19 cellular contexts compared by ENCODE assay signal in genomic region chr1:155196893-155197638, GRCh38. TPM values are rescaled to one million over a fixed set of nuclear protein-coding genes. Genes with fewer than 3 reads are reported as not detected.
DNase-seq lines count a peak whose midpoint lies in the region; ATAC-seq, FAIRE-seq and TF ChIP-seq lines count a peak whose summit lies in the region.
"Had no signal": no experiment of that assay in that cellular context is flagged by ENCODE, and none has a peak within 500 bp of the region (broad histone marks: within the 10 kb centered on the region; RNA-seq: fewer than 3 reads in every experiment).

No MANE protein-coding gene starts in this region.

- H2AK5ac ChIP-seq in H1 (ENCODE audit: low read depth, low read length): peak overlapping the region; percentile 100

- peak overlapping the region; percentile 57 for H3K4me3 Mint-ChIP-seq in natural killer cell treated with Interleukin-12 subunit alpha and Interleukin-12 subunit beta and Interleukin-15 and Interleukin-18, amount 100 ng/mL, for 72 hours
- H3K4me3 Mint-ChIP-seq in natural killer cell: no peak overlapping the region

- no peaks in the 10 kb centered on the region; a peak in 1 of 7 replicates for H3K27me3 ChIP-seq in H1 (replicated peaks in 1 of 4; ENCODE audit: control insufficient read depth in 3 of 4, extremely low read depth in 1 of 4, insufficient read depth in 3 of 4, low read length in 3 of 4)
- H3K27me3 ChIP-seq: brain microvascular endothelial cell, stomach had no signal

- no peaks in the 10 kb centered on the region for H3K27me3 Mint-ChIP-seq in natural killer cell treated with Interleukin-12 subunit alpha and Interleukin-12 subunit beta and Interleukin-15 and Interleukin-18, amount 100 ng/mL, for 72 hours
- H3K27me3 Mint-ChIP-seq in natural killer cell (ENCODE audit: low read depth in 2 of 2): peaks cover 0 to 16% of the 10 kb centered on the region in 2 donors
- H3K27me3 Mint-ChIP-seq: naive thymus-derived CD4-positive, alpha-beta T cell had no signal

- CTCF ChIA-PET in H1 (lab: Charles Lee; ENCODE audit: partially characterized antibody): interaction anchor here (0.6 to 2.5 kb wide), 4 partner anchors 8 to 28 kb away, joined by 3 to 20 read pairs (median 3); partner anchors contain the start of gene THBS3

- peaks cover 26 to 28% of the 10 kb centered on the region in 2 donors for H3K4me1 Mint-ChIP-seq in natural killer cell treated with Interleukin-12 subunit alpha and Interleukin-12 subunit beta and Interleukin-15 and Interleukin-18, amount 100 ng/mL, for 72 hours (ENCODE audit: low read depth in 2 of 2)
- H3K4me1 Mint-ChIP-seq in natural killer cell: peaks cover 15 to 31% of the 10 kb centered on the region in 2 donors

- TF ChIP-seq POLR2A in H1 (IDR thresholded peaks at IDR 0.05; ENCODE audit: control extremely low read depth in 1 of 2, low read depth in 2 of 2, low read length in 2 of 2): peak in 1 of 2 experiments; percentile 48; a peak in 1 of 3 replicates

- peak overlapping the region; percentile 100 for H2BK20ac ChIP-seq in H1 (ENCODE audit: low read length)

- POLR2A ChIA-PET in H1 (lab: Charles Lee; ENCODE audit: partially characterized antibody): interaction anchor here (0.6 to 19.4 kb wide), 8 partner anchors 10 to 180 kb away, joined by 3 to 512 read pairs (median 3); partner anchors contain the start of genes KRTCAP2, MTX1, SCAMP3 and THBS3

- H3K23me2 ChIP-seq in H1 (ENCODE audit: low read depth, low read length): peaks cover 24% of the 10 kb centered on the region

- H3K18ac ChIP-seq in H1 (ENCODE audit: extremely low read depth, low read length): peak overlapping the region; percentile 91

- H3K23ac ChIP-seq in H1 (ENCODE audit: insufficient read length): no peak overlapping the region

- H3K27ac ChIP-seq in H1 (ENCODE audit: low read depth, low read length): peak overlapping the region; percentile 90
- peak overlapping the region; percentile 57 for H3K27ac ChIP-seq in mesodermal cell (ENCODE audit: low read depth, low read length, severe bottlenecking)
- H3K27ac ChIP-seq: brain microvascular endothelial cell, VCaP had no signal

- peaks cover 6 to 34% of the 10 kb centered on the region in 2 experiments; a peak in 3 of 4 replicates for H3K79me2 ChIP-seq in H1 (ENCODE audit: control insufficient read depth in 1 of 2, insufficient read depth in 2 of 2, low read length in 2 of 2)

- TF ChIP-seq RAD21 in H1 (IDR thresholded peaks at IDR 0.05 in 1 of 2, conservative IDR thresholded peaks at IDR 0.05 in 1 of 2; ENCODE audit: low read depth in 2 of 2, low read length in 2 of 2): no peak

- peak overlapping the region; percentile 45 for H4K91ac ChIP-seq in H1 (replicated peaks; ENCODE audit: insufficient read length, low read length)

- H2BK12ac ChIP-seq in H1 (ENCODE audit: low read depth, low read length): peak overlapping the region; percentile 100

- H3K9me3 ChIP-seq in H1 (ENCODE audit: insufficient read depth in 2 of 2, low read depth in 1 of 2, low read length in 1 of 2) (no peaks in the 10 kb centered on the region), mesodermal cell (ENCODE audit: control insufficient read depth, low read length) (no peaks in the 10 kb centered on the region)
- H3K9me3 ChIP-seq: SK-N-SH, stomach had no signal

- FAIRE-seq in H1 (lab: Jason Lieb, UNC): no peak
- FAIRE-seq: D721Med, frontal cortex had no signal

- TF ChIP-seq EP300 in H1 (IDR thresholded peaks at IDR 0.05; ENCODE audit: borderline replicate concordance in 1 of 2, low read depth in 2 of 2, low read length in 2 of 2): no peak

- no peaks in the 10 kb centered on the region for H3K9me3 Mint-ChIP-seq in natural killer cell treated with Interleukin-12 subunit alpha and Interleukin-12 subunit beta and Interleukin-15 and Interleukin-18, amount 100 ng/mL, for 72 hours
- no peaks in the 10 kb centered on the region for H3K9me3 Mint-ChIP-seq in natural killer cell

- H4K5ac ChIP-seq in H1 (ENCODE audit: insufficient read length, low read depth, low read length): peak overlapping the region; percentile 60

- peak overlapping the region; percentile 98 for H2BK120ac ChIP-seq in H1 (replicated peaks; ENCODE audit: low read depth, low read length)

- 82% methylated on average over 20 of the region's 20 CpGs; no CpG with 5 or more reads in 1 of the 2 experiments for WGBS in H1 (ENCODE audit: extremely low coverage in 1 of 2, insufficient coverage in 1 of 2, insufficient read length in 1 of 2, insufficient replicate concordance in 2 of 2, low coverage in 1 of 2, low lambda C conversion rate in 2 of 2, missing lambda C conversion rate in 1 of 2), 2 experiments
- 85 to 86% methylated on average over 19 of the region's 20 CpGs for WGBS in mesodermal cell (ENCODE audit: insufficient coverage in 2 of 2), 2 experiments

- H3K4me3 ChIP-seq in H1 (ENCODE audit: extremely low read depth in 1 of 4, insufficient read depth in 2 of 4, low read depth in 3 of 4, low read length in 4 of 4) (peak overlapping the region; percentile 94 to 98 (median 96)), mesodermal cell (ENCODE audit: extremely low read depth, insufficient read depth, low read length, poor library complexity, severe bottlenecking) (no peak overlapping the region)
- H3K4me3 ChIP-seq: stomach had no signal

- TF ChIP-seq CTCF in natural killer cell (IDR thresholded peaks at IDR 0.05) (no peak), H1 (IDR thresholded peaks at IDR 0.05; ENCODE audit: control extremely low read depth in 1 of 3, insufficient read depth in 1 of 3, low read depth in 1 of 3, low read length in 3 of 3) (no peak)

- peak overlapping the region; percentile 78; the same call in 1 of the 2 replicates for H4K8ac ChIP-seq in H1 (ENCODE audit: extremely low read depth, insufficient read depth, low read length)

- H2AFZ ChIP-seq in H1 (ENCODE audit: low read length): no peak overlapping the region

- peak overlapping the region; percentile 93 to 95 for H3K4me2 ChIP-seq in H1 (ENCODE audit: insufficient read depth in 1 of 2, low read depth in 2 of 2, low read length in 2 of 2)

- no peak overlapping the region for H3K14ac ChIP-seq in H1 (ENCODE audit: insufficient read length)

- peak overlapping the region in 3 of 4 experiments; percentile 72 to 85 (median 77); a peak in 6 of 7 replicates for H3K9ac ChIP-seq in H1 (replicated peaks in 1 of 4; ENCODE audit: extremely low read depth in 1 of 4, low read depth in 3 of 4, low read length in 3 of 4)
- H3K9ac ChIP-seq: SK-N-SH had no signal

- peak overlapping the region; percentile 94 for H3K4ac ChIP-seq in H1 (replicated peaks; ENCODE audit: insufficient read length, low read depth, low read length)

- ATAC-seq in natural killer cell treated with Interleukin-12 subunit alpha and Interleukin-12 subunit beta and Interleukin-15 and Interleukin-18, amount 100 ng/mL, for 72 hours: no peak
- ATAC-seq in natural killer cell: no peak
- ATAC-seq in HG02885 (IDR thresholded peaks at IDR 0.05; ENCODE audit: poor library complexity, unreplicated experiment): no peak
- ATAC-seq: left colon; naive thymus-derived CD4-positive, alpha-beta T cell had no signal

- H3K36me3 ChIP-seq in H1 (ENCODE audit: control insufficient read depth in 2 of 4, insufficient read depth in 4 of 4, low read length in 3 of 4): peaks cover 41 to 58% (median 50%) of the 10 kb centered on the region in 4 experiments
- H3K36me3 ChIP-seq in mesodermal cell (ENCODE audit: control insufficient read depth, insufficient read depth, low read length): peaks cover 52% of the 10 kb centered on the region

- peaks cover 15 to 44% of the 10 kb centered on the region in 2 experiments for H4K20me1 ChIP-seq in H1 (replicated peaks in 1 of 2; ENCODE audit: control insufficient read depth in 1 of 2, insufficient read depth in 2 of 2, low read length in 2 of 2)

- H3K27ac Mint-ChIP-seq in natural killer cell treated with Interleukin-12 subunit alpha and Interleukin-12 subunit beta and Interleukin-15 and Interleukin-18, amount 100 ng/mL, for 72 hours: no peak overlapping the region
- H3K27ac Mint-ChIP-seq in natural killer cell: peak overlapping the region in 1 of 2 donors; percentile 97

- H2BK15ac ChIP-seq in H1 (ENCODE audit: low read length): peak overlapping the region; percentile 74

- H3K4me1 ChIP-seq in H1 (replicated peaks in 1 of 4; ENCODE audit: control insufficient read depth in 3 of 4, insufficient read depth in 4 of 4, low read length in 3 of 4): peaks cover 8 to 31% (median 25%) of the 10 kb centered on the region in 4 experiments
- H3K4me1 ChIP-seq in mesodermal cell (ENCODE audit: control insufficient read depth, insufficient read depth, low read length, poor library complexity, severe bottlenecking): peaks cover 22% of the 10 kb centered on the region

- no peak for DNase-seq in natural killer cell treated with Interleukin-12 subunit alpha and Interleukin-12 subunit beta and Interleukin-15 and Interleukin-18, amount 100 ng/mL, for 72 hours (ENCODE audit: low spot score)
- DNase-seq in natural killer cell: no peak
- DNase-seq in H1 (ENCODE audit: low read depth in 1 of 2, low spot score in 2 of 2): no peak
- DNase-seq in NCI-H187 (lab: John Stamatoyannopoulos, UW): no peak
- no peak for DNase-seq in effector CD4-positive, alpha-beta T cell
- DNase-seq in cerebellum (ENCODE audit: low spot score): no peak
- DNase-seq: brain microvascular endothelial cell; left colon; naive thymus-derived CD4-positive, alpha-beta T cell; NCI-H1417 treated with DMSO at 0.1 percent for 48 hours; NCI-H345; OCI-M1; SK-N-SH; stomach had no signal

- no peaks in the 10 kb centered on the region for H3K36me3 Mint-ChIP-seq in natural killer cell treated with Interleukin-12 subunit alpha and Interleukin-12 subunit beta and Interleukin-15 and Interleukin-18, amount 100 ng/mL, for 72 hours
- no peaks in the 10 kb centered on the region for H3K36me3 Mint-ChIP-seq in natural killer cell

- H3K79me1 ChIP-seq in H1 (ENCODE audit: low read depth, low read length): peaks cover 22% of the 10 kb centered on the region

- H3K56ac ChIP-seq in H1 (replicated peaks; ENCODE audit: insufficient read length, low read depth, low read length): peak overlapping the region; percentile 8

- H2BK5ac ChIP-seq in H1 (ENCODE audit: low read depth, low read length): peak overlapping the region; percentile 99

- intact Hi-C loops in natural killer cell (cut with micrococcal nuclease): no loop called here

RNA-seq across cellular contexts. Expression of gene THBS3, which starts 10.6 kb away (rescaled TPM):
- 1 to 10 TPM; 4.1 to 9.4 TPM for total RNA-seq in natural killer cell treated with Interleukin-12 subunit alpha and Interleukin-12 subunit beta and Interleukin-15 and Interleukin-18, amount 100 ng/mL, for 72 hours
- total RNA-seq in natural killer cell (10 to 100 TPM; 16.2 to 19.4 (median 18.6) TPM), cerebellum (9.8 TPM)
- 2.6 and 3.0 TPM in 2 replicates for total RNA-seq in H1 (2021; fragmentation: NEBNext Ultra II Directional; extraction: Animal tissue kit (Norgen Biotek cat#: 25700))
- 3.5 and 5.0 TPM in 2 replicates for polyA plus RNA-seq in H1 (2011; rRNA removed)
- 4.2 TPM for polyA plus RNA-seq in H1 (2011; cell fraction: cytosol; rRNA removed)
- polyA plus RNA-seq in H1 (2011; cell fraction: nucleus; rRNA removed): 19.8 TPM
- polyA plus RNA-seq in H1 (2012, experiment 1 of 2): 8.5 to 12.1 TPM (median 11.0 TPM) in 4 replicates
- polyA plus RNA-seq in H1 (2012, experiment 2 of 2): 4.6 TPM
- 3.6 TPM for polyA plus RNA-seq in H1 (2013, experiment 1 of 2)
- polyA plus RNA-seq in H1 (2013, experiment 2 of 2): 3.4 TPM
- 5.1 and 6.1 TPM in 2 replicates for polyA minus RNA-seq in H1 (2011; rRNA and poly(A)+ RNA removed)
- 2.2 TPM for polyA minus RNA-seq in H1 (2011; cell fraction: cytosol; rRNA and poly(A)+ RNA removed)
- 9.2 TPM for polyA minus RNA-seq in H1 (2011; cell fraction: nucleus; rRNA and poly(A)+ RNA removed)
- 67.3 TPM for polyA plus RNA-seq in mesodermal cell (2013, experiment 1 of 2)
- polyA plus RNA-seq in mesodermal cell (2013, experiment 2 of 2): 66.0 TPM

RNA-seq across cellular contexts. Expression of gene MTX1, which starts 11.4 kb away (rescaled TPM):
- total RNA-seq in natural killer cell treated with Interleukin-12 subunit alpha and Interleukin-12 subunit beta and Interleukin-15 and Interleukin-18, amount 100 ng/mL, for 72 hours: 10 to 100 TPM; 42.6 to 53.0 TPM
- 10 to 100 TPM; 22.3 to 28.5 (median 27.9) TPM for total RNA-seq in natural killer cell
- 47.9 and 55.0 TPM in 2 replicates for total RNA-seq in H1 (2021; fragmentation: NEBNext Ultra II Directional; extraction: Animal tissue kit (Norgen Biotek cat#: 25700))
- polyA plus RNA-seq in H1 (2011; rRNA removed): 131 and 161 TPM in 2 replicates
- polyA plus RNA-seq in H1 (2011; cell fraction: cytosol; rRNA removed): 108 TPM
- polyA plus RNA-seq in H1 (2011; cell fraction: nucleus; rRNA removed): 98.3 TPM
- 52.9 to 74.3 TPM (median 71.2 TPM) in 4 replicates for polyA plus RNA-seq in H1 (2012, experiment 1 of 2)
- polyA plus RNA-seq in H1 (2012, experiment 2 of 2): 106 TPM
- polyA plus RNA-seq in H1 (2013, experiment 1 of 2): 37.2 TPM
- 36.4 TPM for polyA plus RNA-seq in H1 (2013, experiment 2 of 2)
- polyA minus RNA-seq in H1 (2011; rRNA and poly(A)+ RNA removed): 39.0 and 48.9 TPM in 2 replicates
- polyA minus RNA-seq in H1 (2011; cell fraction: cytosol; rRNA and poly(A)+ RNA removed): 31.5 TPM
- polyA minus RNA-seq in H1 (2011; cell fraction: nucleus; rRNA and poly(A)+ RNA removed): 29.7 TPM
- polyA plus RNA-seq in mesodermal cell (2013, experiment 1 of 2): 56.6 TPM
- 41.7 TPM for polyA plus RNA-seq in mesodermal cell (2013, experiment 2 of 2)
- total RNA-seq in cerebellum: 9.3 TPM

RNA-seq across cellular contexts. Expression of gene TRIM46, which starts 23.4 kb away (rescaled TPM):
- total RNA-seq in natural killer cell treated with Interleukin-12 subunit alpha and Interleukin-12 subunit beta and Interleukin-15 and Interleukin-18, amount 100 ng/mL, for 72 hours: 1 to 10 TPM; 3.6 to 9.3 TPM
- total RNA-seq in natural killer cell: 1 to 10 TPM in 2 of 3 donors, under 1 TPM in 1; 0.94 to 4.9 (median 2.5) TPM
- 15.0 and 15.5 TPM in 2 replicates for total RNA-seq in H1 (2021; fragmentation: NEBNext Ultra II Directional; extraction: Animal tissue kit (Norgen Biotek cat#: 25700))
- polyA plus RNA-seq in H1 (2011; rRNA removed): 21.6 and 34.7 TPM in 2 replicates
- polyA plus RNA-seq in H1 (2011; cell fraction: cytosol; rRNA removed): 29.4 TPM
- polyA plus RNA-seq in H1 (2011; cell fraction: nucleus; rRNA removed): 94.4 TPM
- 18.2 to 22.5 TPM (median 20.8 TPM) in 4 replicates for polyA plus RNA-seq in H1 (2012, experiment 1 of 2)
- 12.6 TPM for polyA plus RNA-seq in H1 (2012, experiment 2 of 2)
- 11.7 TPM for polyA plus RNA-seq in H1 (2013, experiment 1 of 2)
- polyA plus RNA-seq in H1 (2013, experiment 2 of 2): 9.4 TPM
- polyA minus RNA-seq in H1 (2011; rRNA and poly(A)+ RNA removed): 11.4 and 11.5 TPM in 2 replicates
- polyA minus RNA-seq in H1 (2011; cell fraction: cytosol; rRNA and poly(A)+ RNA removed): 13.7 TPM
- polyA minus RNA-seq in H1 (2011; cell fraction: nucleus; rRNA and poly(A)+ RNA removed): 28.4 TPM
- polyA plus RNA-seq in mesodermal cell (2013, experiment 1 of 2): 9.1 TPM
- 6.5 TPM for polyA plus RNA-seq in mesodermal cell (2013, experiment 2 of 2)
- 16.7 TPM for total RNA-seq in cerebellum

RNA-seq across cellular contexts. Expression of gene KRTCAP2, which starts 24.0 kb away (rescaled TPM):
- total RNA-seq in natural killer cell treated with Interleukin-12 subunit alpha and Interleukin-12 subunit beta and Interleukin-15 and Interleukin-18, amount 100 ng/mL, for 72 hours: 100 to 1,000 TPM; 149 to 223 TPM
- total RNA-seq in natural killer cell: 100 to 1,000 TPM in 2 of 3 donors, 10 to 100 TPM in 1; 95.3 to 113 (median 104) TPM
- 146 TPM in 2 replicates for total RNA-seq in H1 (2021; fragmentation: NEBNext Ultra II Directional; extraction: Animal tissue kit (Norgen Biotek cat#: 25700))
- polyA plus RNA-seq in H1 (2011; rRNA removed): 317 and 419 TPM in 2 replicates
- polyA plus RNA-seq in H1 (2011; cell fraction: cytosol; rRNA removed): 199 TPM
- polyA plus RNA-seq in H1 (2011; cell fraction: nucleus; rRNA removed): 287 TPM
- 150 to 268 TPM (median 247 TPM) in 4 replicates for polyA plus RNA-seq in H1 (2012, experiment 1 of 2)
- polyA plus RNA-seq in H1 (2012, experiment 2 of 2): 705 TPM
- 290 TPM for polyA plus RNA-seq in H1 (2013, experiment 1 of 2)
- polyA plus RNA-seq in H1 (2013, experiment 2 of 2): 399 TPM
- 107 and 146 TPM in 2 replicates for polyA minus RNA-seq in H1 (2011; rRNA and poly(A)+ RNA removed)
- polyA minus RNA-seq in H1 (2011; cell fraction: cytosol; rRNA and poly(A)+ RNA removed): 86.3 TPM
- polyA minus RNA-seq in H1 (2011; cell fraction: nucleus; rRNA and poly(A)+ RNA removed): 82.9 TPM
- polyA plus RNA-seq in mesodermal cell (2013, experiment 1 of 2): 226 TPM
- 191 TPM for polyA plus RNA-seq in mesodermal cell (2013, experiment 2 of 2)
- total RNA-seq in cerebellum: 32.4 TPM

RNA-seq across cellular contexts. Expression of gene DPM3, which starts 56.7 kb away (rescaled TPM):
- total RNA-seq in natural killer cell treated with Interleukin-12 subunit alpha and Interleukin-12 subunit beta and Interleukin-15 and Interleukin-18, amount 100 ng/mL, for 72 hours: 10 to 100 TPM; 26.0 to 31.1 TPM
- total RNA-seq in natural killer cell: 10 to 100 TPM; 26.8 to 45.7 (median 41.5) TPM
- total RNA-seq in H1 (2021; fragmentation: NEBNext Ultra II Directional; extraction: Animal tissue kit (Norgen Biotek cat#: 25700)): 44.8 and 49.3 TPM in 2 replicates
- polyA plus RNA-seq in H1 (2011; rRNA removed): 227 and 349 TPM in 2 replicates
- polyA plus RNA-seq in H1 (2011; cell fraction: cytosol; rRNA removed): 166 TPM
- polyA plus RNA-seq in H1 (2011; cell fraction: nucleus; rRNA removed): 111 TPM
- polyA plus RNA-seq in H1 (2012, experiment 1 of 2): 30.1 to 106 TPM (median 79.5 TPM) in 4 replicates
- polyA plus RNA-seq in H1 (2012, experiment 2 of 2): 141 TPM
- 184 TPM for polyA plus RNA-seq in H1 (2013, experiment 1 of 2)
- polyA plus RNA-seq in H1 (2013, experiment 2 of 2): 217 TPM
- 6.9 and 13.7 TPM in 2 replicates for polyA minus RNA-seq in H1 (2011; rRNA and poly(A)+ RNA removed)
- 6.6 TPM for polyA minus RNA-seq in H1 (2011; cell fraction: cytosol; rRNA and poly(A)+ RNA removed)
- polyA minus RNA-seq in H1 (2011; cell fraction: nucleus; rRNA and poly(A)+ RNA removed): 11.4 TPM
- polyA plus RNA-seq in mesodermal cell (2013, experiment 1 of 2): 83.5 TPM
- 71.8 TPM for polyA plus RNA-seq in mesodermal cell (2013, experiment 2 of 2)
- total RNA-seq in cerebellum: 7.2 TPM
